Comparison of ENCODE assay signal across 8 cellular contexts in genomic region chr15:80988148-80988796, GRCh38. TPM values are rescaled to one million over a fixed set of nuclear protein-coding genes. Genes with fewer than 3 reads are reported as not detected.
A peak's percentile ranks its signal among the peaks of the same experiment; 100 is the strongest.
DNase-seq lines count a peak whose midpoint lies in the region; ATAC-seq, FAIRE-seq and TF ChIP-seq lines count a peak whose summit lies in the region.

No MANE protein-coding gene starts in this region.

- peaks cover 18% of the 10 kb centered on the region; the same call in 2 of the 3 replicates for H3K4me1 ChIP-seq in A549
- peaks cover 34% of the 10 kb centered on the region for H3K4me1 ChIP-seq in HUES6 (ENCODE audit: control insufficient read depth, insufficient read depth, low read length)
- H3K4me1 ChIP-seq in mucosa of rectum (ENCODE audit: control insufficient read depth in 2 of 2, insufficient read depth in 2 of 2, low read length in 2 of 2): peaks cover 18 to 29% of the 10 kb centered on the region in 2 donors

- TF ChIP-seq RAD21 in A549 (conservative IDR thresholded peaks at IDR 0.05 in 1 of 2, IDR thresholded peaks at IDR 0.05 in 1 of 2): no peak

- no peak for FAIRE-seq in A549 (lab: Jason Lieb, UNC)

- ATAC-seq in A549: no peak
- ATAC-seq in GM21723 (IDR thresholded peaks at IDR 0.05; ENCODE audit: unreplicated experiment): no peak
- ATAC-seq in HG03159 (IDR thresholded peaks at IDR 0.05; ENCODE audit: unreplicated experiment): no peak

- DNase-seq in A549 (ENCODE audit: low read depth in 1 of 2, low spot score in 1 of 2) (no peak), cardiac fibroblast (ENCODE audit: low read depth in 2 of 2) (no peak), SHP77 treated with DMSO at 0.1 percent for 48 hours (lab: John Stamatoyannopoulos, UW) (no peak), NCI-H2107 (lab: John Stamatoyannopoulos, UW) (no peak)

- no peak for TF ChIP-seq EP300 in A549 (IDR thresholded peaks at IDR 0.05)

- CTCF ChIA-PET in A549 (lab: Yijun Ruan, JAX): interaction anchor here (0.8 to 5.3 kb wide), 4 partner anchors 11 to 278 kb away, joined by 3 to 28 read pairs (median 6); partner anchors contain the start of gene CEMIP

- POLR2A ChIA-PET in A549 (lab: Yijun Ruan, JAX): interaction anchor here (0.7 kb wide), 1 partner anchor 12 kb away, joined by 4 read pairs; the partner anchor contains the start of gene TLNRD1

- H3K36me3 ChIP-seq in HUES6 (ENCODE audit: control insufficient read depth, insufficient read depth, low read length) (no peaks in the 10 kb centered on the region), mucosa of rectum (ENCODE audit: control insufficient read depth in 2 of 2, insufficient read depth in 2 of 2, low read length in 2 of 2) (no peaks in the 10 kb centered on the region)

- H3K27me3 ChIP-seq in HUES6 (ENCODE audit: control insufficient read depth, insufficient read depth, low read length) (no peaks in the 10 kb centered on the region), mucosa of rectum (ENCODE audit: control insufficient read depth in 2 of 2, insufficient read depth in 2 of 2, low read length in 2 of 2) (no peaks in the 10 kb centered on the region)

- peak overlapping the region; percentile 97 for H3K9ac ChIP-seq in HUES6 (ENCODE audit: low read length)
- peak overlapping the region in 1 of 2 donors; percentile 86 for H3K9ac ChIP-seq in mucosa of rectum (ENCODE audit: low read depth in 1 of 2, low read length in 2 of 2)

- 84% methylated on average over 8 of the region's 8 CpGs for WGBS in A549 (ENCODE audit: missing lambda C conversion rate)

- H3K4me2 ChIP-seq in A549: peak overlapping the region; percentile 92

- TF ChIP-seq CTCF in A549 (IDR thresholded peaks at IDR 0.05): no peak
- no peak for TF ChIP-seq CTCF in cardiac fibroblast (IDR thresholded peaks at IDR 0.05; ENCODE audit: low read depth, low read length)

- H3K27ac ChIP-seq in A549: peak overlapping the region; percentile 87 to 89; a peak in 5 of 6 replicates
- no peak overlapping the region for H3K27ac ChIP-seq in HUES6 (ENCODE audit: low read depth, low read length)
- no peak overlapping the region for H3K27ac ChIP-seq in mucosa of rectum (ENCODE audit: low read depth in 2 of 2, low read length in 2 of 2)

- no peak for TF ChIP-seq POLR2A in A549 (IDR thresholded peaks at IDR 0.05; ENCODE audit: low read length)

- H3K9me3 ChIP-seq in A549: no peaks in the 10 kb centered on the region
- H3K9me3 ChIP-seq in HUES6 (ENCODE audit: control insufficient read depth, insufficient read depth, low read depth, low read length): no peaks in the 10 kb centered on the region
- H3K9me3 ChIP-seq in mucosa of rectum (ENCODE audit: control insufficient read depth in 2 of 2, low read length in 2 of 2): no peaks in the 10 kb centered on the region

- H3K4me3 ChIP-seq in A549: peak overlapping the region; percentile 78
- peak overlapping the region; percentile 99 for H3K4me3 ChIP-seq in HUES6 (ENCODE audit: low read depth, low read length)
- peak overlapping the region; percentile 91 for H3K4me3 ChIP-seq in cardiac fibroblast (replicated peaks in 1 of 2; ENCODE audit: low read depth in 2 of 2, low read length in 2 of 2)
- H3K4me3 ChIP-seq in mucosa of rectum (ENCODE audit: low read length in 2 of 2): peak overlapping the region; percentile 93 to 99

TF ChIP-seq in A549, 52 proteins besides CTCF, POLR2A, EP300 and RAD21:
- TF ChIP-seq GATA3 (IDR thresholded peaks at IDR 0.05; ENCODE audit: borderline replicate concordance): no peak
- no peak for TF ChIP-seq ZC3H11A (IDR thresholded peaks at IDR 0.05)
- TF ChIP-seq, protein P1, sequence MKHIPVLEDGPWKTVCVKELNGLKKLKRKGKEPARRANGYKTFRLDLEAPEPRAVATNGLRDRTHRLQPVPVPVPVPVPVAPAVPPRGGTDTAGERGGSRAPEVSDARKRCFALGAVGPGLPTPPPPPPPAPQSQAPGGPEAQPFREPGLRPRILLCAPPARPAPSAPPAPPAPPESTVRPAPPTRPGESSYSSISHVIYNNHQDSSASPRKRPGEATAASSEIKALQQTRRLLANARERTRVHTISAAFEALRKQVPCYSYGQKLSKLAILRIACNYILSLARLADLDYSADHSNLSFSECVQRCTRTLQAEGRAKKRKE (CRISPR knock-in tag; IDR thresholded peaks at IDR 0.05; ENCODE audit: low read depth): no peak
- TF ChIP-seq FOSB (CRISPR knock-in tag; IDR thresholded peaks at IDR 0.05): no peak
- TF ChIP-seq FOXS1 (CRISPR knock-in tag; IDR thresholded peaks at IDR 0.05): no peak
- no peak for TF ChIP-seq CEBPB (IDR thresholded peaks at IDR 0.05)
- no peak for TF ChIP-seq PHF8 (IDR thresholded peaks at IDR 0.05; ENCODE audit: borderline replicate concordance, low read depth)
- TF ChIP-seq TFCP2L1 (CRISPR knock-in tag; IDR thresholded peaks at IDR 0.05): no peak
- no peak for TF ChIP-seq JUNB (IDR thresholded peaks at IDR 0.05)
- no peak for TF ChIP-seq CHD4 (IDR thresholded peaks at IDR 0.05; ENCODE audit: borderline replicate concordance)
- no peak for TF ChIP-seq FOSL2 (IDR thresholded peaks at IDR 0.05)
- TF ChIP-seq FOSL2 (CRISPR knock-in tag; IDR thresholded peaks at IDR 0.05): no peak
- TF ChIP-seq EHF (CRISPR knock-in tag; IDR thresholded peaks at IDR 0.05): no peak
- no peak for TF ChIP-seq CHD2 (IDR thresholded peaks at IDR 0.05; ENCODE audit: low read length, partially characterized antibody)
- no peak for TF ChIP-seq ZFP36 (IDR thresholded peaks at IDR 0.05; ENCODE audit: borderline replicate concordance, partially characterized antibody)
- no peak for TF ChIP-seq POLR2AphosphoS2 (conservative IDR thresholded peaks at IDR 0.05; ENCODE audit: low read length)

RNA-seq across cellular contexts. Expression of gene MESD, which starts 1.3 kb away (rescaled TPM):
- polyA plus RNA-seq in A549 (2011; rRNA removed) (29.6 and 35.6 TPM in 2 replicates), A549 (2017; fragmentation: RNase III; extraction: RNeasy Plus Mini Kit Qiagen cat#74134 plus additional on column Dnase treatment) (39.2 to 41.0 TPM (median 39.4 TPM) in 3 replicates)
- polyA plus RNA-seq in A549 (2012; cell fraction: cytosol; rRNA removed): 14.6 and 16.2 TPM in 2 replicates
- polyA plus RNA-seq in A549 (2012; cell fraction: nucleus; rRNA removed): 8.1 and 10.2 TPM in 2 replicates
- 11.4 and 11.5 TPM in 2 replicates for polyA minus RNA-seq in A549 (2011; rRNA and poly(A)+ RNA removed)

RNA-seq across cellular contexts. Expression of gene TLNRD1, which starts 12.5 kb away (rescaled TPM):
- 5.3 and 6.6 TPM in 2 replicates for polyA plus RNA-seq in A549 (2011; rRNA removed)
- polyA plus RNA-seq in A549 (2012; cell fraction: cytosol; rRNA removed): 12.3 and 20.7 TPM in 2 replicates
- 12.4 and 22.3 TPM in 2 replicates for polyA plus RNA-seq in A549 (2012; cell fraction: nucleus; rRNA removed)
- polyA plus RNA-seq in A549 (2017; fragmentation: RNase III; extraction: RNeasy Plus Mini Kit Qiagen cat#74134 plus additional on column Dnase treatment): 7.0 to 7.2 TPM (median 7.0 TPM) in 3 replicates
- polyA minus RNA-seq in A549 (2011; rRNA and poly(A)+ RNA removed): 5.7 and 8.4 TPM in 2 replicates

Comparison
In these comparisons a context has a peak if more than half of its experiments do, and no peak if none do; other contexts are left out.
1. H3K27ac ChIP-seq: peak in A549 (2 of 2); none in HUES6 (single experiment) and mucosa of rectum (0 of 2).
2. Peak in every context shown above with its lines, with median percentiles within 50 percentile points of each other: H3K4me3 ChIP-seq.